Comparison of ENCODE assay signal across 1 cellular context in the genomic region with DNA sequence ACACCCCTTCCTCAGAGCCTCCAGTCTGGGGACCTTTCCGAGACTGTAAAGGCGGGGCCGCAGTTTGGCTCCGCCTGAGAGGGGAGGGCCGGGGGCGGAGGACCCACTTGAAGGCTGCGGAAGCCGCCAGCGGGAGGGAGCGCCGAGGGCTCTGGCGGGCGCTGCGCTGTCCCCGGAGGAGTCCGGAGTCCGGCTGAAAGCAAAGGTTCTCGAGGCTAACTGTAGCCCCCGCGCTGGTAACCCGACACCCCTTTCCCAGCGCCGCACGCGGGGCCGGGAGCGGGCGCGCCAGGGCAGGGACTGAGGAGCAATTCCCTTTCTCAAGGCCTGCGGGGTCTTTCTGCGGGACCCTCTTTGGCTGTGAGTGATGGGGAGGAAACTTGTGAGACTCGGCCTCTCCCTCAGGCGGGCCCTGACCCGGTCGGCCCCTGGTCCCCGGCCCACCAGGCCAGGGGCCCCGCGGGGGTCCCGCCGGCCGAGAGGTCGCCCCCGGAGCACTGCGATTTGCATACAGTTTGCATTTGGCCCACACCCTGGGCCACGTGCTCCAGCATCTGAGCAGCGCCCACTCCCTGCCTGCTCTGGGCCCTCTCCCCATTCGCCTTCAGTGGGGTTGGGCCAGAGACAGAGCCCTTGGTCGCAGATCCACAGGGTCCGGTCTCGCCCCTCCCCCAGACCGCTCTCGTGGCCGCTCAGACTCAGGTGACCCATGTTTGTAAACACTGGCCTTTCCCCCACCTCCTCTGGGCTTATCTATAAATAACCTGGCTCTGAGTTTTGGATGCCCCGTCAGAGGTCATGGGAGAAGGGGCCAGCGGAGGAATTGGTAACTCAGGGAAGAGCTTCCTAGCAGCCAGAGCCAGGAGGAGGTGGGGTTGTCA.
TF ChIP-seq lines count a peak whose summit lies in the region.

No MANE protein-coding gene starts in this region.

TF ChIP-seq in H1, 55 proteins besides CTCF, POLR2A, EP300 and RAD21:
- TF ChIP-seq, protein P1, sequence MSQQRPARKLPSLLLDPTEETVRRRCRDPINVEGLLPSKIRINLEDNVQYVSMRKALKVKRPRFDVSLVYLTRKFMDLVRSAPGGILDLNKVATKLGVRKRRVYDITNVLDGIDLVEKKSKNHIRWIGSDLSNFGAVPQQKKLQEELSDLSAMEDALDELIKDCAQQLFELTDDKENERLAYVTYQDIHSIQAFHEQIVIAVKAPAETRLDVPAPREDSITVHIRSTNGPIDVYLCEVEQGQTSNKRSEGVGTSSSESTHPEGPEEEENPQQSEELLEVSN (IDR thresholded peaks at IDR 0.05) = peak; percentile 79
- TF ChIP-seq CREB1 (IDR thresholded peaks at IDR 0.05) (0 out of 2 replicates have a peak, but pooled peaks have one; percentile 25), POLR2AphosphoS5 (IDR thresholded peaks at IDR 0.05; ENCODE audit: low read depth, low read length) (peak; percentile 71), SAP30 (IDR thresholded peaks at IDR 0.05; ENCODE audit: insufficient read depth, insufficient replicate concordance, low read length) (no peak), TEAD4 (IDR thresholded peaks at IDR 0.05; ENCODE audit: low read depth, low read length) (no peak), TBP (IDR thresholded peaks at IDR 0.05; ENCODE audit: low read depth, low read length) (0 out of 2 replicates have a peak, but pooled peaks have one; percentile 35), TAF7 (optimal IDR thresholded peaks at IDR 0.05; ENCODE audit: borderline replicate concordance, low read depth, low read length) (peak; percentile 97), CHD2 (IDR thresholded peaks at IDR 0.05; ENCODE audit: low read length) (0 out of 2 replicates have a peak, but pooled peaks have one; percentile 3), EGR1 (IDR thresholded peaks at IDR 0.05; ENCODE audit: borderline replicate concordance, low read depth, low read length) (peak; percentile 43; the same call in 1 of the 2 replicates), ZNF274 (IDR thresholded peaks at IDR 0.05; ENCODE audit: borderline replicate concordance, extremely low read depth, low read length) (no peak), RFX5 (IDR thresholded peaks at IDR 0.05; ENCODE audit: borderline replicate concordance, low read depth, low read length) (no peak), PHF8 (conservative IDR thresholded peaks at IDR 0.05; ENCODE audit: low read depth, low read length) (peak; percentile 67), HDAC2 (IDR thresholded peaks at IDR 0.05; ENCODE audit: borderline replicate concordance in 1 of 2, low read depth in 2 of 2, low read length in 2 of 2) (peak in 1 of 2 experiments; percentile 84; a peak in 1 of 4 replicates), SIN3A (conservative IDR thresholded peaks at IDR 0.05 in 1 of 2, IDR thresholded peaks at IDR 0.05 in 1 of 2; ENCODE audit: low read depth in 1 of 2, low read length in 2 of 2) (peak in 1 of 2 experiments; percentile 38; a peak in 1 of 4 replicates), SP1 (IDR thresholded peaks at IDR 0.05; ENCODE audit: low read depth, low read length) (peak; percentile 41; the same call in 1 of the 2 replicates), JUN (IDR thresholded peaks at IDR 0.05; ENCODE audit: low read depth, low read length) (no peak), CBX5 (IDR thresholded peaks at IDR 0.05; ENCODE audit: low read depth, low read length) (no peak), JUND (IDR thresholded peaks at IDR 0.05; ENCODE audit: low read length) (no peak), SP4 (IDR thresholded peaks at IDR 0.05; ENCODE audit: low read length) (peak; percentile 20; the same call in 1 of the 2 replicates), RXRA (IDR thresholded peaks at IDR 0.05; ENCODE audit: insufficient read depth, low read depth, low read length) (0 out of 2 replicates have a peak, but pooled peaks have one; percentile 56), KDM1A (IDR thresholded peaks at IDR 0.05; ENCODE audit: borderline replicate concordance, low read length) (peak; percentile 22; the same call in 1 of the 2 replicates), BACH1 (IDR thresholded peaks at IDR 0.05; ENCODE audit: low read length) (no peak), POU5F1 (IDR thresholded peaks at IDR 0.05; ENCODE audit: low read depth, low read length) (no peak), KDM4A (IDR thresholded peaks at IDR 0.05; ENCODE audit: low read depth, low read length, severe bottlenecking) (peak; percentile 63), ASH2L (IDR thresholded peaks at IDR 0.05; ENCODE audit: low read length) (peak; percentile 46), SUZ12 (IDR thresholded peaks at IDR 0.05; ENCODE audit: low read length) (0 out of 2 replicates have a peak, but pooled peaks have one; percentile 27)
- TF ChIP-seq, protein P2, sequence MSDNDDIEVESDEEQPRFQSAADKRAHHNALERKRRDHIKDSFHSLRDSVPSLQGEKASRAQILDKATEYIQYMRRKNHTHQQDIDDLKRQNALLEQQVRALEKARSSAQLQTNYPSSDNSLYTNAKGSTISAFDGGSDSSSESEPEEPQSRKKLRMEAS (IDR thresholded peaks at IDR 0.05) = peak; percentile 97
- TF ChIP-seq, protein P3, sequence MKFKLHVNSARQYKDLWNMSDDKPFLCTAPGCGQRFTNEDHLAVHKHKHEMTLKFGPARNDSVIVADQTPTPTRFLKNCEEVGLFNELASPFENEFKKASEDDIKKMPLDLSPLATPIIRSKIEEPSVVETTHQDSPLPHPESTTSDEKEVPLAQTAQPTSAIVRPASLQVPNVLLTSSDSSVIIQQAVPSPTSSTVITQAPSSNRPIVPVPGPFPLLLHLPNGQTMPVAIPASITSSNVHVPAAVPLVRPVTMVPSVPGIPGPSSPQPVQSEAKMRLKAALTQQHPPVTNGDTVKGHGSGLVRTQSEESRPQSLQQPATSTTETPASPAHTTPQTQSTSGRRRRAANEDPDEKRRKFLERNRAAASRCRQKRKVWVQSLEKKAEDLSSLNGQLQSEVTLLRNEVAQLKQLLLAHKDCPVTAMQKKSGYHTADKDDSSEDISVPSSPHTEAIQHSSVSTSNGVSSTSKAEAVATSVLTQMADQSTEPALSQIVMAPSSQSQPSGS (IDR thresholded peaks at IDR 0.05; ENCODE audit: low read length) = peak; percentile 90
- TF ChIP-seq, protein P4, sequence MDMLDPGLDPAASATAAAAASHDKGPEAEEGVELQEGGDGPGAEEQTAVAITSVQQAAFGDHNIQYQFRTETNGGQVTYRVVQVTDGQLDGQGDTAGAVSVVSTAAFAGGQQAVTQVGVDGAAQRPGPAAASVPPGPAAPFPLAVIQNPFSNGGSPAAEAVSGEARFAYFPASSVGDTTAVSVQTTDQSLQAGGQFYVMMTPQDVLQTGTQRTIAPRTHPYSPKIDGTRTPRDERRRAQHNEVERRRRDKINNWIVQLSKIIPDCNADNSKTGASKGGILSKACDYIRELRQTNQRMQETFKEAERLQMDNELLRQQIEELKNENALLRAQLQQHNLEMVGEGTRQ (IDR thresholded peaks at IDR 0.05; ENCODE audit: low read length) = peak; percentile 63
- TF ChIP-seq, protein P5, sequence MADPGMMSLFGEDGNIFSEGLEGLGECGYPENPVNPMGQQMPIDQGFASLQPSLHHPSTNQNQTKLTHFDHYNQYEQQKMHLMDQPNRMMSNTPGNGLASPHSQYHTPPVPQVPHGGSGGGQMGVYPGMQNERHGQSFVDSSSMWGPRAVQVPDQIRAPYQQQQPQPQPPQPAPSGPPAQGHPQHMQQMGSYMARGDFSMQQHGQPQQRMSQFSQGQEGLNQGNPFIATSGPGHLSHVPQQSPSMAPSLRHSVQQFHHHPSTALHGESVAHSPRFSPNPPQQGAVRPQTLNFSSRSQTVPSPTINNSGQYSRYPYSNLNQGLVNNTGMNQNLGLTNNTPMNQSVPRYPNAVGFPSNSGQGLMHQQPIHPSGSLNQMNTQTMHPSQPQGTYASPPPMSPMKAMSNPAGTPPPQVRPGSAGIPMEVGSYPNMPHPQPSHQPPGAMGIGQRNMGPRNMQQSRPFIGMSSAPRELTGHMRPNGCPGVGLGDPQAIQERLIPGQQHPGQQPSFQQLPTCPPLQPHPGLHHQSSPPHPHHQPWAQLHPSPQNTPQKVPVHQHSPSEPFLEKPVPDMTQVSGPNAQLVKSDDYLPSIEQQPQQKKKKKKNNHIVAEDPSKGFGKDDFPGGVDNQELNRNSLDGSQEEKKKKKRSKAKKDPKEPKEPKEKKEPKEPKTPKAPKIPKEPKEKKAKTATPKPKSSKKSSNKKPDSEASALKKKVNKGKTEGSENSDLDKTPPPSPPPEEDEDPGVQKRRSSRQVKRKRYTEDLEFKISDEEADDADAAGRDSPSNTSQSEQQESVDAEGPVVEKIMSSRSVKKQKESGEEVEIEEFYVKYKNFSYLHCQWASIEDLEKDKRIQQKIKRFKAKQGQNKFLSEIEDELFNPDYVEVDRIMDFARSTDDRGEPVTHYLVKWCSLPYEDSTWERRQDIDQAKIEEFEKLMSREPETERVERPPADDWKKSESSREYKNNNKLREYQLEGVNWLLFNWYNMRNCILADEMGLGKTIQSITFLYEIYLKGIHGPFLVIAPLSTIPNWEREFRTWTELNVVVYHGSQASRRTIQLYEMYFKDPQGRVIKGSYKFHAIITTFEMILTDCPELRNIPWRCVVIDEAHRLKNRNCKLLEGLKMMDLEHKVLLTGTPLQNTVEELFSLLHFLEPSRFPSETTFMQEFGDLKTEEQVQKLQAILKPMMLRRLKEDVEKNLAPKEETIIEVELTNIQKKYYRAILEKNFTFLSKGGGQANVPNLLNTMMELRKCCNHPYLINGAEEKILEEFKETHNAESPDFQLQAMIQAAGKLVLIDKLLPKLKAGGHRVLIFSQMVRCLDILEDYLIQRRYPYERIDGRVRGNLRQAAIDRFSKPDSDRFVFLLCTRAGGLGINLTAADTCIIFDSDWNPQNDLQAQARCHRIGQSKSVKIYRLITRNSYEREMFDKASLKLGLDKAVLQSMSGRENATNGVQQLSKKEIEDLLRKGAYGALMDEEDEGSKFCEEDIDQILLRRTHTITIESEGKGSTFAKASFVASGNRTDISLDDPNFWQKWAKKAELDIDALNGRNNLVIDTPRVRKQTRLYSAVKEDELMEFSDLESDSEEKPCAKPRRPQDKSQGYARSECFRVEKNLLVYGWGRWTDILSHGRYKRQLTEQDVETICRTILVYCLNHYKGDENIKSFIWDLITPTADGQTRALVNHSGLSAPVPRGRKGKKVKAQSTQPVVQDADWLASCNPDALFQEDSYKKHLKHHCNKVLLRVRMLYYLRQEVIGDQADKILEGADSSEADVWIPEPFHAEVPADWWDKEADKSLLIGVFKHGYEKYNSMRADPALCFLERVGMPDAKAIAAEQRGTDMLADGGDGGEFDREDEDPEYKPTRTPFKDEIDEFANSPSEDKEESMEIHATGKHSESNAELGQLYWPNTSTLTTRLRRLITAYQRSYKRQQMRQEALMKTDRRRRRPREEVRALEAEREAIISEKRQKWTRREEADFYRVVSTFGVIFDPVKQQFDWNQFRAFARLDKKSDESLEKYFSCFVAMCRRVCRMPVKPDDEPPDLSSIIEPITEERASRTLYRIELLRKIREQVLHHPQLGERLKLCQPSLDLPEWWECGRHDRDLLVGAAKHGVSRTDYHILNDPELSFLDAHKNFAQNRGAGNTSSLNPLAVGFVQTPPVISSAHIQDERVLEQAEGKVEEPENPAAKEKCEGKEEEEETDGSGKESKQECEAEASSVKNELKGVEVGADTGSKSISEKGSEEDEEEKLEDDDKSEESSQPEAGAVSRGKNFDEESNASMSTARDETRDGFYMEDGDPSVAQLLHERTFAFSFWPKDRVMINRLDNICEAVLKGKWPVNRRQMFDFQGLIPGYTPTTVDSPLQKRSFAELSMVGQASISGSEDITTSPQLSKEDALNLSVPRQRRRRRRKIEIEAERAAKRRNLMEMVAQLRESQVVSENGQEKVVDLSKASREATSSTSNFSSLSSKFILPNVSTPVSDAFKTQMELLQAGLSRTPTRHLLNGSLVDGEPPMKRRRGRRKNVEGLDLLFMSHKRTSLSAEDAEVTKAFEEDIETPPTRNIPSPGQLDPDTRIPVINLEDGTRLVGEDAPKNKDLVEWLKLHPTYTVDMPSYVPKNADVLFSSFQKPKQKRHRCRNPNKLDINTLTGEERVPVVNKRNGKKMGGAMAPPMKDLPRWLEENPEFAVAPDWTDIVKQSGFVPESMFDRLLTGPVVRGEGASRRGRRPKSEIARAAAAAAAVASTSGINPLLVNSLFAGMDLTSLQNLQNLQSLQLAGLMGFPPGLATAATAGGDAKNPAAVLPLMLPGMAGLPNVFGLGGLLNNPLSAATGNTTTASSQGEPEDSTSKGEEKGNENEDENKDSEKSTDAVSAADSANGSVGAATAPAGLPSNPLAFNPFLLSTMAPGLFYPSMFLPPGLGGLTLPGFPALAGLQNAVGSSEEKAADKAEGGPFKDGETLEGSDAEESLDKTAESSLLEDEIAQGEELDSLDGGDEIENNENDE (IDR thresholded peaks at IDR 0.05; ENCODE audit: insufficient replicate concordance, low read length) = no peak
- TF ChIP-seq, protein P6, sequence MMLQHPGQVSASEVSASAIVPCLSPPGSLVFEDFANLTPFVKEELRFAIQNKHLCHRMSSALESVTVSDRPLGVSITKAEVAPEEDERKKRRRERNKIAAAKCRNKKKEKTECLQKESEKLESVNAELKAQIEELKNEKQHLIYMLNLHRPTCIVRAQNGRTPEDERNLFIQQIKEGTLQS (IDR thresholded peaks at IDR 0.05; ENCODE audit: insufficient read depth, low read depth, low read length) = no peak
